8 cellular contexts compared by ENCODE assay signal in the genomic region with DNA sequence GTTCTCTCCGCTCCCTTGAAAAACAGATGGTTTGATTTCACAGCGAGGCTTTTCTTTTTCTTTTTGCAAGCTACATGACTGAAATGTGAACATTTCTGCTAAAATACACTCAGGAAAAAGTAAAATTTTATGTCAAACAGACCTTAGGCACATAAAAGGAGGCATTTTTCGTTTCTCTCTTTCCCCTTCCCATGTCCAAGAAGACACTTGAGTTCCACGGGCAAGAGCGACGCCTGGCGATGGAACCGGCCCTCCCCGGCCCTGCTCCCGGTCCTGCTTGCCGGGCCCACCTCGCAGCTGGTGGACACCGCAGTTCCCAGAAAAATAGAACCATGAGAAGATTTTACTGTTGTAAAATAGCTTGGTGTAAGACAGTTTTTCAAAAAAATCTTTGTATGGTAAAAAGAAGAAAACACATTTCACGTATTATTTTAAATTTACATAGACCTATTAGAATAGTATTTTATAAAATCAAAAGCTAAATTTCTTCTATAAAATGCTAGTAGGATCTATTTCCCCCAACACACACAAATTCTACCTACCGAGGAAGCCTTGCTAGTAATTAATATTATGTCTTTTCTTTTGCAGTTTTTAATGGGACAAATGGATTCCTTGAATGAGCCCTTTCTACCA. TPM values are rescaled to one million over a fixed set of nuclear protein-coding genes. Genes with fewer than 3 reads are reported as not detected.
DNase-seq lines count a peak whose midpoint lies in the region; ATAC-seq and TF ChIP-seq lines count a peak whose summit lies in the region.

No MANE protein-coding gene starts in this region.

- TF ChIP-seq CTCF in AG10803 (conservative IDR thresholded peaks at IDR 0.05; ENCODE audit: low read length) (peak; percentile 85), HFFc6 (IDR thresholded peaks at IDR 0.05) (peak; percentile 84)

- peak; percentile 77 for DNase-seq in AG10803 (ENCODE audit: low read depth)
- DNase-seq in HFFc6: peak; percentile 54
- DNase-seq in SW480 (ENCODE audit: low spot score): peak; percentile 70
- DNase-seq in T47D (ENCODE audit: low read depth in 1 of 2, low spot score in 1 of 2): peak; percentile 63 to 68
- DNase-seq in iPS DF 6.9 (ENCODE audit: low read depth, low spot score): no peak
- DNase-seq in renal cortical epithelial cell (ENCODE audit: low read depth): peak; percentile 61
- DNase-seq in mesenteric fat pad (ENCODE audit: low spot score): no peak

- no peak for ATAC-seq in HG02763 (IDR thresholded peaks at IDR 0.05; ENCODE audit: unreplicated experiment)

- H3K9me3 ChIP-seq in iPS DF 6.9 (ENCODE audit: control insufficient read depth, insufficient read depth, low read length): no peaks in the 10 kb centered on the region

- 0 out of 2 replicates have a peak, but pooled peaks cover 3% of the 10 kb centered on the region for H3K4me1 ChIP-seq in iPS DF 6.9 (ENCODE audit: control insufficient read depth, insufficient read depth, low read length)

- H3K36me3 Mint-ChIP-seq in HFFc6 (ENCODE audit: low read depth): no peaks in the 10 kb centered on the region

- WGBS in iPS DF 6.9 (ENCODE audit: insufficient coverage, insufficient read length): no CpG with 5 or more reads among the region's 15 CpGs

- peaks cover 20% of the 10 kb centered on the region for H3K4me1 Mint-ChIP-seq in HFFc6 (ENCODE audit: low read depth)

- in situ Hi-C loops in T47D (cut with HindIII; ENCODE audit: low pct_unique_long_range_greater_than_20kb, low sequenced_read_pairs): no loop called here

- H3K27me3 ChIP-seq in iPS DF 6.9 (ENCODE audit: control insufficient read depth, insufficient read depth, low read length): peaks cover 10% of the 10 kb centered on the region

- no peaks in the 10 kb centered on the region for H3K36me3 ChIP-seq in iPS DF 6.9 (ENCODE audit: control insufficient read depth, insufficient read depth, low read length)

- H3K4me3 ChIP-seq in AG10803 (ENCODE audit: low read length): peak overlapping the region; percentile 61
- peak overlapping the region; percentile 50; the same call in 1 of the 2 replicates for H3K4me3 ChIP-seq in iPS DF 6.9 (ENCODE audit: low read length)

- H3K27ac Mint-ChIP-seq in HFFc6: no peak overlapping the region

- no peaks in the 10 kb centered on the region for H3K9me3 Mint-ChIP-seq in HFFc6

- H3K27ac ChIP-seq in iPS DF 6.9 (ENCODE audit: low read length): no peak overlapping the region

- peaks cover 10% of the 10 kb centered on the region for H3K27me3 Mint-ChIP-seq in HFFc6 (ENCODE audit: insufficient read depth)

- H3K4me3 Mint-ChIP-seq in HFFc6: peak overlapping the region; percentile 88

RNA-seq across cellular contexts. Expression of a gene that starts 2.3 kb away (rescaled TPM):
- not detected for total RNA-seq in HFFc6 (2021; fragmentation: NEBNext Ultra II Directional; extraction: Animal tissue kit (Norgen Biotek cat#: 25700))
- 3.9 and 12.9 TPM in 2 replicates for total RNA-seq in renal cortical epithelial cell
- 5.7 TPM for total RNA-seq in mesenteric fat pad

RNA-seq across cellular contexts. Expression of a gene that starts 25.5 kb away (rescaled TPM):
- 10 to 100 TPM; 83.4 to 95.3 (median 89.2) TPM for total RNA-seq in HFFc6 (2021; fragmentation: NEBNext Ultra II Directional; extraction: Animal tissue kit (Norgen Biotek cat#: 25700))
- 117 and 127 TPM in 2 replicates for total RNA-seq in renal cortical epithelial cell
- 51.3 TPM for total RNA-seq in mesenteric fat pad

RNA-seq across cellular contexts. Expression of a gene that starts 26.4 kb away (rescaled TPM):
- 10 to 100 TPM in 4 of 6 experiments, 1 to 10 TPM in 2; 9.9 to 14.2 (median 12.7) TPM for total RNA-seq in HFFc6 (2021; fragmentation: NEBNext Ultra II Directional; extraction: Animal tissue kit (Norgen Biotek cat#: 25700))
- total RNA-seq in renal cortical epithelial cell (47.1 and 59.5 TPM in 2 replicates), mesenteric fat pad (16.7 TPM)

Comparison
In these comparisons a context has a peak if more than half of its experiments do, and no peak if none do; other contexts are left out.
1. DNase-seq: peak in AG10803 (single experiment), HFFc6 (single experiment), SW480 (single experiment), T47D (2 of 2) and renal cortical epithelial cell (single experiment); none in iPS DF 6.9 (single experiment) and mesenteric fat pad (single experiment).